ENCODE assay signal across 21 cellular contexts in genomic region chr7:97167176-97167575, GRCh38. TPM values are rescaled to one million over a fixed set of nuclear protein-coding genes. Genes with fewer than 3 reads are reported as not detected.
DNase-seq lines count a peak whose midpoint lies in the region; ATAC-seq and TF ChIP-seq lines count a peak whose summit lies in the region.
"Had no signal": no experiment of that assay in that cellular context is flagged by ENCODE, and none has a peak within 500 bp of the region (broad histone marks: within the 10 kb centered on the region; RNA-seq: fewer than 3 reads in every experiment).

No MANE protein-coding gene starts in this region.

- H3K27me3 ChIP-seq in mammary epithelial cell (ENCODE audit: insufficient read depth, low read length) (no peaks in the 10 kb centered on the region), aorta (ENCODE audit: control insufficient read depth in 1 of 2, insufficient read depth in 2 of 2, low read length in 1 of 2) (no peaks in the 10 kb centered on the region), right atrium auricular region (no peaks in the 10 kb centered on the region)

- POLR2A ChIA-PET in activated CD8-positive, alpha-beta T cell treated with anti-CD3 and anti-CD28 coated beads for 36 hours (lab: Charles Lee): no interaction called here
- POLR2A ChIA-PET in activated CD8-positive, alpha-beta T cell treated with anti-CD3 and anti-CD28 coated beads, Interleukin-2, amount 10 ng/mL, durations not matched to agents 7 days and 5 days (lab: Charles Lee): no interaction called here
- POLR2A ChIA-PET in MCF 10A (lab: Yijun Ruan, JAX): interaction anchor here (1.1 kb wide), 1 partner anchor 49 kb away, joined by 3 read pairs; no protein-coding TSS in a partner anchor

- no peak overlapping the region for H3K9ac ChIP-seq in mammary epithelial cell (ENCODE audit: insufficient read depth, low read length)
- H3K9ac ChIP-seq: GM23248, KMS-11 had no signal

- peaks cover 19% of the 10 kb centered on the region for H3K9me3 Mint-ChIP-seq in activated CD8-positive, alpha-beta T cell treated with anti-CD3 and anti-CD28 coated beads for 36 hours
- peaks cover 29% of the 10 kb centered on the region for H3K9me3 Mint-ChIP-seq in activated CD8-positive, alpha-beta T cell treated with anti-CD3 and anti-CD28 coated beads, Interleukin-2, amount 10 ng/mL, durations not matched to agents 7 days and 5 days (ENCODE audit: insufficient read depth)
- H3K9me3 Mint-ChIP-seq in MCF 10A (ENCODE audit: unreplicated experiment): no peaks in the 10 kb centered on the region
- H3K9me3 Mint-ChIP-seq in stimulated activated naive CD8-positive, alpha-beta T cell treated with anti-CD3 and anti-CD28 coated beads, Interleukin-15, amount 100 ng/mL, for 72 hours: peaks cover 9 to 24% of the 10 kb centered on the region in 2 donors

- H3K4me1 Mint-ChIP-seq in activated CD8-positive, alpha-beta T cell treated with anti-CD3 and anti-CD28 coated beads for 36 hours (ENCODE audit: low read depth): peaks cover 28% of the 10 kb centered on the region
- peaks cover 7% of the 10 kb centered on the region for H3K4me1 Mint-ChIP-seq in activated CD8-positive, alpha-beta T cell treated with anti-CD3 and anti-CD28 coated beads, Interleukin-2, amount 10 ng/mL, durations not matched to agents 7 days and 5 days (ENCODE audit: low read depth)
- H3K4me1 Mint-ChIP-seq in MCF 10A (ENCODE audit: insufficient read depth, unreplicated experiment): peaks cover 8% of the 10 kb centered on the region
- peaks cover 17% of the 10 kb centered on the region for H3K4me1 Mint-ChIP-seq in stimulated activated naive CD8-positive, alpha-beta T cell treated with anti-CD3 and anti-CD28 coated beads, Interleukin-15, amount 100 ng/mL, for 72 hours

- no peaks in the 10 kb centered on the region for H3K27me3 Mint-ChIP-seq in activated CD8-positive, alpha-beta T cell treated with anti-CD3 and anti-CD28 coated beads for 36 hours
- H3K27me3 Mint-ChIP-seq in activated CD8-positive, alpha-beta T cell treated with anti-CD3 and anti-CD28 coated beads, Interleukin-2, amount 10 ng/mL, durations not matched to agents 7 days and 5 days (ENCODE audit: low read depth): no peaks in the 10 kb centered on the region
- H3K27me3 Mint-ChIP-seq in MCF 10A (ENCODE audit: insufficient read depth, unreplicated experiment): no peaks in the 10 kb centered on the region
- no peaks in the 10 kb centered on the region for H3K27me3 Mint-ChIP-seq in stimulated activated naive CD8-positive, alpha-beta T cell treated with anti-CD3 and anti-CD28 coated beads, Interleukin-15, amount 100 ng/mL, for 72 hours
- H3K27me3 Mint-ChIP-seq: B cell had no signal

- TF ChIP-seq CTCF in activated CD8-positive, alpha-beta T cell treated with anti-CD3 and anti-CD28 coated beads for 36 hours (IDR thresholded peaks at IDR 0.05): no peak
- TF ChIP-seq CTCF in MCF 10A (IDR thresholded peaks at IDR 0.05; ENCODE audit: unreplicated experiment): no peak
- no peak for TF ChIP-seq CTCF in mammary epithelial cell (conservative IDR thresholded peaks at IDR 0.05 in 1 of 2, IDR thresholded peaks at IDR 0.05 in 1 of 2; ENCODE audit: extremely low read depth in 1 of 2, insufficient read depth in 1 of 2, low read depth in 1 of 2, low read length in 2 of 2)
- no peak for TF ChIP-seq CTCF in right atrium auricular region (IDR thresholded peaks at IDR 0.05)

- DNase-seq in activated CD8-positive, alpha-beta T cell treated with anti-CD3 and anti-CD28 coated beads for 36 hours: no peak
- DNase-seq in activated CD8-positive, alpha-beta T cell treated with anti-CD3 and anti-CD28 coated beads, Interleukin-2, amount 10 ng/mL, durations not matched to agents 7 days and 5 days: no peak
- no peak for DNase-seq in MCF 10A (ENCODE audit: unreplicated experiment)
- no peak for DNase-seq in mammary epithelial cell
- DNase-seq in dermis blood vessel endothelial cell: peak; percentile 4
- DNase-seq in stimulated activated naive CD8-positive, alpha-beta T cell treated with anti-CD3 and anti-CD28 coated beads, Interleukin-15, amount 100 ng/mL, for 72 hours: no peak
- DNase-seq in aorta: no peak
- no peak for DNase-seq in right atrium auricular region (ENCODE audit: low spot score)
- DNase-seq: GDM1, GM23248, HCEC 1CT, MV-4-11, NCI-H1105 treated with DMSO at 0.1 percent for 48 hours, NCI-H2081, NCI-H2171, NCI-H345, NCI-H524, OCI-M1 had no signal

- H3K9me3 ChIP-seq in mammary epithelial cell (replicated peaks; ENCODE audit: insufficient read depth, low read length): peaks cover 10% of the 10 kb centered on the region
- no peaks in the 10 kb centered on the region for H3K9me3 ChIP-seq in aorta (ENCODE audit: control insufficient read depth, low read length)
- H3K9me3 ChIP-seq in right atrium auricular region: no peaks in the 10 kb centered on the region

- dilution Hi-C loops in mammary epithelial cell (cut with HindIII; ENCODE audit: low sequenced_read_pairs): no loop called here

- peaks cover 9% of the 10 kb centered on the region for H3K4me1 ChIP-seq in mammary epithelial cell (ENCODE audit: insufficient read depth, low read length)
- no peaks in the 10 kb centered on the region for H3K4me1 ChIP-seq in aorta (ENCODE audit: control insufficient read depth in 1 of 2, insufficient read depth in 2 of 2, low read length in 2 of 2)
- H3K4me1 ChIP-seq in right atrium auricular region: no peaks in the 10 kb centered on the region

- in situ Hi-C loops in mammary epithelial cell (cut with MboI; ENCODE audit: low sequenced_read_pairs in 2 of 2): no loop called here

- no peak overlapping the region for H3K4me2 ChIP-seq in mammary epithelial cell (ENCODE audit: insufficient read depth, low read depth, low read length)
- H3K4me2 ChIP-seq: KMS-11 had no signal

- BruUV-seq in MCF 10A (replicated peaks; lab: Mats Ljungman, UMichigan) (no TSS peak), mammary epithelial cell (replicated peaks; lab: Mats Ljungman, UMichigan) (no TSS peak)

- no peak overlapping the region for H2AFZ ChIP-seq in mammary epithelial cell (ENCODE audit: low read depth, low read length)
- H2AFZ ChIP-seq: GM23248 had no signal

- H3K27ac Mint-ChIP-seq in activated CD8-positive, alpha-beta T cell treated with anti-CD3 and anti-CD28 coated beads for 36 hours: peak overlapping the region; percentile 73
- no peak overlapping the region for H3K27ac Mint-ChIP-seq in activated CD8-positive, alpha-beta T cell treated with anti-CD3 and anti-CD28 coated beads, Interleukin-2, amount 10 ng/mL, durations not matched to agents 7 days and 5 days
- peak overlapping the region; percentile 42 for H3K27ac Mint-ChIP-seq in MCF 10A (ENCODE audit: low read depth, unreplicated experiment)
- peak overlapping the region in 1 of 2 donors; percentile 93 for H3K27ac Mint-ChIP-seq in stimulated activated naive CD8-positive, alpha-beta T cell treated with anti-CD3 and anti-CD28 coated beads, Interleukin-15, amount 100 ng/mL, for 72 hours
- H3K27ac Mint-ChIP-seq: B cell, CD14-positive monocyte had no signal

- H3K27ac ChIP-seq in mammary epithelial cell (ENCODE audit: insufficient read depth, low read depth, low read length) (no peak overlapping the region), aorta (ENCODE audit: low read depth in 1 of 2, low read length in 2 of 2) (no peak overlapping the region), right atrium auricular region (no peak overlapping the region)
- H3K27ac ChIP-seq: GM23248, KMS-11 had no signal

- intact Hi-C loops in activated CD8-positive, alpha-beta T cell treated with anti-CD3 and anti-CD28 coated beads for 36 hours (cut with micrococcal nuclease): no loop called here
- intact Hi-C loops in MCF 10A (cut with micrococcal nuclease) (no loop called here), mammary epithelial cell (cut with micrococcal nuclease) (no loop called here), aorta (cut with DNase I) (no loop called here)

- H3K36me3 Mint-ChIP-seq in activated CD8-positive, alpha-beta T cell treated with anti-CD3 and anti-CD28 coated beads for 36 hours (ENCODE audit: low read depth): peaks cover 52% of the 10 kb centered on the region
- peaks cover 45% of the 10 kb centered on the region for H3K36me3 Mint-ChIP-seq in activated CD8-positive, alpha-beta T cell treated with anti-CD3 and anti-CD28 coated beads, Interleukin-2, amount 10 ng/mL, durations not matched to agents 7 days and 5 days (ENCODE audit: low read depth)
- no peaks in the 10 kb centered on the region for H3K36me3 Mint-ChIP-seq in MCF 10A (ENCODE audit: insufficient read depth, unreplicated experiment)

- CTCF ChIA-PET in activated CD8-positive, alpha-beta T cell treated with anti-CD3 and anti-CD28 coated beads for 36 hours (lab: Charles Lee): no interaction called here
- CTCF ChIA-PET in activated CD8-positive, alpha-beta T cell treated with anti-CD3 and anti-CD28 coated beads, Interleukin-2, amount 10 ng/mL, durations not matched to agents 7 days and 5 days (lab: Charles Lee): no interaction called here
- CTCF ChIA-PET in MCF 10A (lab: Yijun Ruan, JAX) (interaction anchor here (0.5 to 0.6 kb wide), 4 partner anchors 67 to 989 kb away, joined by 3 to 5 read pairs (median 4); no protein-coding TSS in a partner anchor), mammary epithelial cell (lab: Charles Lee; ENCODE audit: low non-redundant PET) (no interaction called here)

- H3K4me3 ChIP-seq in mammary epithelial cell (replicated peaks in 1 of 3; ENCODE audit: insufficient read depth in 1 of 3, low read depth in 2 of 3, low read length in 3 of 3): no peak overlapping the region
- no peak overlapping the region for H3K4me3 ChIP-seq in aorta (ENCODE audit: low read length in 2 of 2)
- no peak overlapping the region for H3K4me3 ChIP-seq in right atrium auricular region
- H3K4me3 ChIP-seq: GM23248 had no signal

- ATAC-seq in activated CD8-positive, alpha-beta T cell treated with anti-CD3 and anti-CD28 coated beads for 36 hours: peak; percentile 60
- ATAC-seq in activated CD8-positive, alpha-beta T cell treated with anti-CD3 and anti-CD28 coated beads, Interleukin-2, amount 10 ng/mL, durations not matched to agents 7 days and 5 days: no peak
- peak; percentile 56 for ATAC-seq in stimulated activated naive CD8-positive, alpha-beta T cell treated with anti-CD3 and anti-CD28 coated beads, Interleukin-15, amount 100 ng/mL, for 72 hours
- ATAC-seq in aorta (ENCODE audit: low FRiP score): no peak

- H3K36me3 ChIP-seq in mammary epithelial cell (ENCODE audit: insufficient read depth, low read length) (no peaks in the 10 kb centered on the region), aorta (ENCODE audit: control insufficient read depth in 1 of 2, insufficient read depth in 2 of 2, low read length in 1 of 2) (no peaks in the 10 kb centered on the region), right atrium auricular region (no peaks in the 10 kb centered on the region)

- no peaks in the 10 kb centered on the region for H4K20me1 ChIP-seq in mammary epithelial cell (ENCODE audit: insufficient read depth, low read length)

- H3K4me3 Mint-ChIP-seq in activated CD8-positive, alpha-beta T cell treated with anti-CD3 and anti-CD28 coated beads for 36 hours: no peak overlapping the region
- H3K4me3 Mint-ChIP-seq in activated CD8-positive, alpha-beta T cell treated with anti-CD3 and anti-CD28 coated beads, Interleukin-2, amount 10 ng/mL, durations not matched to agents 7 days and 5 days: no peak overlapping the region
- H3K4me3 Mint-ChIP-seq in MCF 10A (ENCODE audit: unreplicated experiment): no peak overlapping the region
- H3K4me3 Mint-ChIP-seq in stimulated activated naive CD8-positive, alpha-beta T cell treated with anti-CD3 and anti-CD28 coated beads, Interleukin-15, amount 100 ng/mL, for 72 hours: no peak overlapping the region
- H3K4me3 Mint-ChIP-seq: B cell, CD14-positive monocyte had no signal

- H3K79me2 ChIP-seq in mammary epithelial cell (ENCODE audit: insufficient read depth, low read length): no peaks in the 10 kb centered on the region

- 94% methylated on average over 4 of the region's 4 CpGs for WGBS in mammary epithelial cell (ENCODE audit: low coverage, missing lambda C conversion rate)
- 63 to 82% methylated on average over 4 of the region's 4 CpGs for WGBS in aorta, 2 donors

RNA-seq across cellular contexts. Expression of gene SDHAF3, which starts 49.7 kb away (rescaled TPM):
- total RNA-seq in activated CD8-positive, alpha-beta T cell treated with anti-CD3 and anti-CD28 coated beads for 36 hours: 10 to 100 TPM; 41.1 to 43.0 TPM
- 10 to 100 TPM; 21.0 to 24.2 TPM for total RNA-seq in activated CD8-positive, alpha-beta T cell treated with anti-CD3 and anti-CD28 coated beads, Interleukin-2, amount 10 ng/mL, durations not matched to agents 7 days and 5 days
- total RNA-seq in MCF 10A (2022) (6.7 and 12.3 TPM in 2 replicates), mammary epithelial cell (10 to 100 TPM; 10.0 to 21.6 TPM), dermis blood vessel endothelial cell (1.4 and 8.0 TPM in 2 replicates), aorta (1 to 10 TPM; 6.5 to 7.8 TPM), right atrium auricular region (10 to 100 TPM in 1 of 2 donors, 1 to 10 TPM in 1; 4.4 to 15.8 TPM)
- polyA plus RNA-seq in mammary epithelial cell (11.1 TPM), aorta (10 to 100 TPM in 1 of 2 donors, 1 to 10 TPM in 1; 8.2 to 11.1 TPM)
- polyA minus RNA-seq in mammary epithelial cell: 5.5 TPM

Comparison
In these comparisons a context has a peak if more than half of its experiments do, and no peak if none do; other contexts are left out.
1. ATAC-seq: peak in activated CD8-positive, alpha-beta T cell treated with anti-CD3 and anti-CD28 coated beads for 36 hours (single experiment) and stimulated activated naive CD8-positive, alpha-beta T cell treated with anti-CD3 and anti-CD28 coated beads, Interleukin-15, amount 100 ng/mL, for 72 hours (single experiment); none in activated CD8-positive, alpha-beta T cell treated with anti-CD3 and anti-CD28 coated beads, Interleukin-2, amount 10 ng/mL, durations not matched to agents 7 days and 5 days (single experiment) and aorta (single experiment).